10 cellular contexts compared by ENCODE assay signal in genomic region chr12:4858385-4858784, GRCh38. TPM values are rescaled to one million over a fixed set of nuclear protein-coding genes. Genes with fewer than 3 reads are reported as not detected.
DNase-seq lines count a peak whose midpoint lies in the region; ATAC-seq, FAIRE-seq and TF ChIP-seq lines count a peak whose summit lies in the region.
"Had no signal": no experiment of that assay in that cellular context is flagged by ENCODE, and none has a peak within 500 bp of the region (broad histone marks: within the 10 kb centered on the region; RNA-seq: fewer than 3 reads in every experiment).

No MANE protein-coding gene starts in this region.

- WGBS in A549 (ENCODE audit: missing lambda C conversion rate): 24% methylated on average over 9 of the region's 9 CpGs

- peak overlapping the region; percentile 69; the same call in 1 of the 3 replicates for H3K4me2 ChIP-seq in A549

- H3K4me1 ChIP-seq in A549: no peaks in the 10 kb centered on the region

- POLR2A ChIA-PET in A549 (lab: Yijun Ruan, JAX): interaction anchor here (0.6 kb wide), 1 partner anchor 1206 kb away, joined by 3 read pairs; no protein-coding TSS in a partner anchor

- CTCF ChIA-PET in A549 (lab: Yijun Ruan, JAX): interaction anchor here (0.6 to 8.6 kb wide), 22 partner anchors 10 to 583 kb away, joined by 3 to 157 read pairs (median 6); no protein-coding TSS in a partner anchor

- H3K27ac Mint-ChIP-seq in brain: peak overlapping the region in 4 of 5 experiments; percentile 29 to 93 (median 57)
- H3K27ac Mint-ChIP-seq in memory B cell: no peak overlapping the region
- H3K27ac Mint-ChIP-seq: activated T-helper 1 cell treated with anti-CD3 and anti-CD28 coated beads, Interleukin-12 subunit alpha, Interleukin-12 subunit beta, Interleukin-2, Interleukin-4 antibody, amounts not matched to agents 30 ng/mL and 10 ng/mL and 1 ng/mL, durations not matched to agents 14 hours and 24 hours and 36 hours had no signal

- H3K9me3 Mint-ChIP-seq in brain: no peaks in the 10 kb centered on the region
- no peaks in the 10 kb centered on the region for H3K9me3 Mint-ChIP-seq in memory B cell
- H3K9me3 Mint-ChIP-seq: activated T-helper 1 cell treated with anti-CD3 and anti-CD28 coated beads, Interleukin-12 subunit alpha, Interleukin-12 subunit beta, Interleukin-2, Interleukin-4 antibody, amounts not matched to agents 30 ng/mL and 10 ng/mL and 1 ng/mL, durations not matched to agents 14 hours and 24 hours and 36 hours had no signal

- no peak for TF ChIP-seq POLR2A in A549 (IDR thresholded peaks at IDR 0.05; ENCODE audit: low read length)

- H3K27ac ChIP-seq in A549: no peak overlapping the region
- H3K27ac ChIP-seq: transverse colon had no signal

- peak overlapping the region in 4 of 5 experiments; percentile 73 to 82 (median 80) for H3K4me3 Mint-ChIP-seq in brain
- H3K4me3 Mint-ChIP-seq in memory B cell: peak overlapping the region; percentile 76

- FAIRE-seq in A549 (lab: Jason Lieb, UNC): no peak

- H3K9me3 ChIP-seq in A549: no peaks in the 10 kb centered on the region
- H3K9me3 ChIP-seq: transverse colon had no signal

- no peaks in the 10 kb centered on the region for H3K36me3 Mint-ChIP-seq in brain
- no peaks in the 10 kb centered on the region for H3K36me3 Mint-ChIP-seq in memory B cell

- H3K4me1 Mint-ChIP-seq in brain (peaks cover 59% of the 10 kb centered on the region), memory B cell (peaks cover 19% of the 10 kb centered on the region)

- no peak for TF ChIP-seq EP300 in A549 (IDR thresholded peaks at IDR 0.05)

- no peak for DNase-seq in A549 (ENCODE audit: low read depth in 1 of 2, low spot score in 1 of 2)
- DNase-seq in GM13977 (ENCODE audit: low spot score): peak; percentile 35
- DNase-seq in memory B cell (ENCODE audit: low spot score in 2 of 2): no peak
- DNase-seq in dedifferentiated amniotic fluid mesenchymal stem cell (ENCODE audit: extremely low spot score): no peak
- DNase-seq in DMS79 (lab: John Stamatoyannopoulos, UW): no peak
- no peak for DNase-seq in NCI-H446 (lab: John Stamatoyannopoulos, UW)
- no peak for DNase-seq in GF-D8 (lab: John Stamatoyannopoulos, UW)

- TF ChIP-seq CTCF in A549 (IDR thresholded peaks at IDR 0.05) (no peak), GM13977 (IDR thresholded peaks at IDR 0.05; ENCODE audit: extremely low read depth, insufficient read depth, missing control alignments) (peak; percentile 28), brain (conservative IDR thresholded peaks at IDR 0.05) (no peak)

- no peak for TF ChIP-seq RAD21 in A549 (conservative IDR thresholded peaks at IDR 0.05 in 1 of 2, IDR thresholded peaks at IDR 0.05 in 1 of 2)

- in situ Hi-C loops in GM13977 (cut with MboI; ENCODE audit: low pct_unique_long_range_greater_than_20kb, low sequenced_read_pairs, unreplicated experiment): no loop called here

- H3K27me3 Mint-ChIP-seq in brain: peaks cover 21% of the 10 kb centered on the region
- H3K27me3 Mint-ChIP-seq in memory B cell: peaks cover 23% of the 10 kb centered on the region

- ATAC-seq in A549 (peak in 1 of 2 experiments; percentile 10; a peak in 1 of 6 replicates), memory B cell (ENCODE audit: low read depth) (no peak)

- no peak overlapping the region for H3K4me3 ChIP-seq in A549

TF ChIP-seq in A549, 52 proteins besides CTCF, POLR2A, EP300 and RAD21:
- no peak for TF ChIP-seq MAZ (IDR thresholded peaks at IDR 0.05; ENCODE audit: borderline replicate concordance, low read depth, low read length)
- TF ChIP-seq BCL3 (IDR thresholded peaks at IDR 0.05): no peak
- no peak for TF ChIP-seq GATA3 (IDR thresholded peaks at IDR 0.05; ENCODE audit: borderline replicate concordance)
- TF ChIP-seq RNF2 (IDR thresholded peaks at IDR 0.05; ENCODE audit: borderline replicate concordance, low read depth): no peak
- no peak for TF ChIP-seq CBX8 (IDR thresholded peaks at IDR 0.05)
- TF ChIP-seq SREBF2 (IDR thresholded peaks at IDR 0.05): no peak
- no peak for TF ChIP-seq KDM5A (IDR thresholded peaks at IDR 0.05)
- no peak for TF ChIP-seq RFX5 (IDR thresholded peaks at IDR 0.05)
- TF ChIP-seq PBX3 (IDR thresholded peaks at IDR 0.05): no peak
- TF ChIP-seq MYC (IDR thresholded peaks at IDR 0.05; ENCODE audit: borderline replicate concordance, low read length): no peak
- no peak for TF ChIP-seq JUN (IDR thresholded peaks at IDR 0.05)
- TF ChIP-seq ZSCAN20 (CRISPR knock-in tag; IDR thresholded peaks at IDR 0.05): no peak
- TF ChIP-seq NPAS2 (CRISPR knock-in tag; IDR thresholded peaks at IDR 0.05; ENCODE audit: borderline replicate concordance): no peak
- TF ChIP-seq FOXS1 (CRISPR knock-in tag; IDR thresholded peaks at IDR 0.05): no peak
- TF ChIP-seq HMGXB4 (CRISPR knock-in tag; IDR thresholded peaks at IDR 0.05; ENCODE audit: borderline replicate concordance): no peak
- no peak for TF ChIP-seq JUNB (IDR thresholded peaks at IDR 0.05)
- no peak for TF ChIP-seq RARB (CRISPR knock-in tag; IDR thresholded peaks at IDR 0.05)
- TF ChIP-seq EHMT2 (IDR thresholded peaks at IDR 0.05; ENCODE audit: low read depth): no peak
- no peak for TF ChIP-seq HOXB13 (CRISPR knock-in tag; IDR thresholded peaks at IDR 0.05; ENCODE audit: low read depth)

RNA-seq across cellular contexts. Expression of gene KCNA1, which starts 51.3 kb away (rescaled TPM):
- not detected in 2 replicates for polyA plus RNA-seq in A549 (2011; rRNA removed)
- polyA plus RNA-seq in A549 (2012; cell fraction: cytosol; rRNA removed): not detected in 2 replicates
- not detected in 2 replicates for polyA plus RNA-seq in A549 (2012; cell fraction: nucleus; rRNA removed)
- not detected in 3 replicates for polyA plus RNA-seq in A549 (2017; fragmentation: RNase III; extraction: RNeasy Plus Mini Kit Qiagen cat#74134 plus additional on column Dnase treatment)
- not detected in 2 replicates for polyA minus RNA-seq in A549 (2011; rRNA and poly(A)+ RNA removed)
- 62.6 TPM for polyA plus RNA-seq in brain (ENCODE audit: insufficient read depth, low read depth, low replicate concordance)

Comparison
In these comparisons a context has a peak if more than half of its experiments do, and no peak if none do; other contexts are left out.
1. RNA of gene KCNA1, which starts 51.3 kb away (polyA plus RNA-seq): 62.6 TPM in brain (single experiment); not detected in A549; every median in the first group is over 10 times any median in the second.